25 cellular contexts compared by ENCODE assay signal in the genomic region with DNA sequence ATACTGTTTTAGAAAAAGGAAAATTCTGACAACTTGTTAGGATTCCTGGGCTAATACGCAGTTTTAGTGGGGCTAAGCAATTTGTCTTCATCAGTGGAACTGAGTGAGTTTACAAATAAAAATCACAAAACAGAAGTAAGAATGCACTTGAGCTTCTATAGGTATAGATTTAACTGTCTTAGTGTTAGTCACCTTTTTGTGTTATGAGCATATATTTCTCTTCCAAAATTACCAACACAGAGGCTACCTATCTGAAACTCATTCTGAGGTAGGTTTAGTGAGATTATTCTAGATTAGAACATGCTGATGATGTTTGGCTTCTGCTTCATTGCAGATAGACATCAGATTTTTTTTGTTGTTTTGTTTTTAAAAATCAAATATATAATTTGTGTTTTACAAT. TPM values are rescaled to one million over a fixed set of nuclear protein-coding genes. Genes with fewer than 3 reads are reported as not detected.
"Had no signal": no experiment of that assay in that cellular context is flagged by ENCODE, and none has a peak within 500 bp of the region (broad histone marks: within the 10 kb centered on the region; RNA-seq: fewer than 3 reads in every experiment).

No MANE protein-coding gene starts in this region.

- H3K27ac Mint-ChIP-seq: activated B cell treated with CpG ODN at 0.5 μM for 24 hours; activated CD8-positive, alpha-beta T cell treated with anti-CD3 and anti-CD28 coated beads for 36 hours; activated T-helper 2 cell treated with anti-CD3 and anti-CD28 coated beads, Interferon-gamma antibody, Interleukin-2, Interleukin-4, amounts not matched to agents 10 μg/mL and 5 μg/mL and 100 μg/mL, durations not matched to agents 14 hours and 24 hours and 36 hours had no signal

- H3K9me3 Mint-ChIP-seq: activated B cell treated with CpG ODN at 0.5 μM for 24 hours; activated CD8-positive, alpha-beta T cell treated with anti-CD3 and anti-CD28 coated beads for 36 hours; activated T-cell treated with anti-CD3 and anti-CD28 coated beads, Interleukin-2, amount 50 U/mL, for 4 hours; activated T-helper 2 cell treated with anti-CD3 and anti-CD28 coated beads, Interferon-gamma antibody, Interleukin-2, Interleukin-4, amounts not matched to agents 10 μg/mL and 5 μg/mL and 100 μg/mL, durations not matched to agents 14 hours and 24 hours and 36 hours had no signal

- DNase-seq: activated B cell treated with CpG ODN at 0.5 μM for 24 hours; activated CD4-positive, alpha-beta T cell treated with anti-CD3 and anti-CD28 coated beads for 4 hours; activated CD8-positive, alpha-beta memory T cell treated with anti-CD3 and anti-CD28 coated beads, Interleukin-2, amount 50 U/mL, for 4 hours; activated CD8-positive, alpha-beta T cell treated with anti-CD3 and anti-CD28 coated beads for 36 hours; activated gamma-delta T cell treated with Interleukin-2 at 50 U/mL for 16 hours; activated naive CD4-positive, alpha-beta T cell treated with anti-CD3 and anti-CD28 coated beads, Interleukin-2, amount 50 U/mL, for 16 hours; activated T-cell treated with anti-CD3 and anti-CD28 coated beads, Interleukin-2, amount 50 U/mL, for 4 hours; aorta; caudate nucleus; MG63; MV-4-11; NCI-H1092 treated with DMSO at 0.1 percent for 48 hours; NCI-H1417 treated with DMSO at 0.1 percent for 48 hours; NCI-H1694; NCI-H2029; NCI-H345; NCI-H510A; NCI-H526 treated with DMSO at 0.1 percent for 48 hours; NCI-H82; OCI-M1; Peyer's patch; SHP77; T1000 had no signal

- H3K27me3 Mint-ChIP-seq: activated B cell treated with CpG ODN at 0.5 μM for 24 hours; activated CD8-positive, alpha-beta T cell treated with anti-CD3 and anti-CD28 coated beads for 36 hours had no signal

- ATAC-seq: activated CD8-positive, alpha-beta T cell treated with anti-CD3 and anti-CD28 coated beads for 36 hours; activated T-cell treated with anti-CD3 and anti-CD28 coated beads, Interleukin-2, amount 50 U/mL, for 4 hours had no signal

- H3K4me3 Mint-ChIP-seq: activated B cell treated with CpG ODN at 0.5 μM for 24 hours; activated CD8-positive, alpha-beta T cell treated with anti-CD3 and anti-CD28 coated beads for 36 hours; activated T-cell treated with anti-CD3 and anti-CD28 coated beads, Interleukin-2, amount 50 U/mL, for 4 hours had no signal

RNA-seq across cellular contexts. Expression of gene IGSF6, which starts 29.9 kb away (rescaled TPM):
- total RNA-seq: activated T-cell treated with anti-CD3 and anti-CD28 coated beads, Interleukin-2, amount 50 U/mL, for 4 hours; activated T-helper 2 cell treated with anti-CD3 and anti-CD28 coated beads, Interferon-gamma antibody, Interleukin-2, Interleukin-4, amounts not matched to agents 10 μg/mL and 5 μg/mL and 100 μg/mL, durations not matched to agents 14 hours and 24 hours and 36 hours; SJSA1 had no signal

RNA-seq across cellular contexts. Expression of gene OTOA, which starts 41.2 kb away (rescaled TPM):
- total RNA-seq: activated T-cell treated with anti-CD3 and anti-CD28 coated beads, Interleukin-2, amount 50 U/mL, for 4 hours; activated T-helper 2 cell treated with anti-CD3 and anti-CD28 coated beads, Interferon-gamma antibody, Interleukin-2, Interleukin-4, amounts not matched to agents 10 μg/mL and 5 μg/mL and 100 μg/mL, durations not matched to agents 14 hours and 24 hours and 36 hours; Peyer's patch; SJSA1 had no signal
